ENCODE assay signal across 14 cellular contexts in genomic region chr1:240350910-240351331, GRCh38.
DNase-seq lines count a peak whose midpoint lies in the region; TF ChIP-seq lines count a peak whose summit lies in the region.
"Had no signal": no experiment of that assay in that cellular context is flagged by ENCODE, and none has a peak within 500 bp of the region (broad histone marks: within the 10 kb centered on the region; RNA-seq: fewer than 3 reads in every experiment).

No MANE protein-coding gene starts in this region.

- H3K27ac ChIP-seq in GM23248 = peak overlapping the region; percentile 84
- H3K27ac ChIP-seq in stomach = no peak overlapping the region
- H3K27ac ChIP-seq: parathyroid adenoma, SK-N-MC, suprapubic skin had no signal

- H3K4me1 ChIP-seq in GM23248 (ENCODE audit: insufficient read depth) (peaks cover 50% of the 10 kb centered on the region), stomach (no peaks in the 10 kb centered on the region)
- H3K4me1 ChIP-seq: parathyroid adenoma, suprapubic skin had no signal

- TF ChIP-seq CTCF in fibroblast of villous mesenchyme (IDR thresholded peaks at IDR 0.05; ENCODE audit: insufficient read depth, low read depth, low read length) = no peak
- no peak for TF ChIP-seq CTCF in stomach (IDR thresholded peaks at IDR 0.05)

- H3K9ac ChIP-seq in GM23248 = peak overlapping the region; percentile 35
- H3K9ac ChIP-seq: parathyroid adenoma had no signal

- in situ Hi-C loops in GM23248 (cut with MboI) = no loop called here

- TF ChIP-seq POLR2A in stomach (IDR thresholded peaks at IDR 0.05) = no peak

- peak; percentile 91 for DNase-seq in GM23248
- DNase-seq in amniotic epithelial cell (ENCODE audit: low read depth) = peak; percentile 88
- peak; percentile 45 for DNase-seq in fibroblast of villous mesenchyme (ENCODE audit: low read depth)
- no peak for DNase-seq in DMS79 (lab: John Stamatoyannopoulos, UW)
- no peak for DNase-seq in inferior parietal cortex (ENCODE audit: extremely low spot score)
- DNase-seq in Kasumi-1 (lab: John Stamatoyannopoulos, UW) = no peak
- DNase-seq in stomach = no peak
- DNase-seq: activated CD4-positive, alpha-beta T cell treated with anti-CD3 and anti-CD28 coated beads, Interleukin-2, amount 50 U/mL, for 48 hours; mucosa of descending colon; NCI-H1417 treated with DMSO at 0.1 percent for 48 hours; NCI-H345 had no signal

- H3K4me2 ChIP-seq in GM23248 (ENCODE audit: unreplicated experiment) = peak overlapping the region; percentile 57

- H3K36me3 ChIP-seq in GM23248 (ENCODE audit: low read depth) = peaks cover 31% of the 10 kb centered on the region
- no peaks in the 10 kb centered on the region for H3K36me3 ChIP-seq in stomach
- H3K36me3 ChIP-seq: suprapubic skin had no signal

- peaks cover 64% of the 10 kb centered on the region for H3F3A ChIP-seq in GM23248 (ENCODE audit: insufficient read depth)

- no peaks in the 10 kb centered on the region for H4K20me1 ChIP-seq in GM23248 (ENCODE audit: insufficient read depth)

- WGBS in GM23248 (ENCODE audit: low coverage in 1 of 2, low lambda C conversion rate in 2 of 2, missing lambda C conversion rate in 2 of 2), 2 experiments = 5 to 7% methylated on average over 1 of the region's 1 CpG
- WGBS in stomach, 5 donors = 69 to 90% (median 89%) methylated on average over 1 of the region's 1 CpG

- no peak for TF ChIP-seq EP300 in stomach (IDR thresholded peaks at IDR 0.05)

- peaks cover 48% of the 10 kb centered on the region for H3K79me2 ChIP-seq in GM23248 (ENCODE audit: insufficient read depth)
- H3K79me2 ChIP-seq: parathyroid adenoma had no signal

- no peak overlapping the region for H2AFZ ChIP-seq in GM23248
- H2AFZ ChIP-seq: parathyroid adenoma had no signal

- no peaks in the 10 kb centered on the region for H3K9me3 ChIP-seq in GM23248 (ENCODE audit: low read depth)
- no peaks in the 10 kb centered on the region for H3K9me3 ChIP-seq in stomach
- H3K9me3 ChIP-seq: mucosa of descending colon, suprapubic skin had no signal

- H3K4me3 ChIP-seq in GM23248 (no peak overlapping the region), fibroblast of villous mesenchyme (ENCODE audit: low read depth, low read length) (no peak overlapping the region), stomach (no peak overlapping the region)
- H3K4me3 ChIP-seq: mucosa of descending colon, SK-N-MC, suprapubic skin had no signal

- H3K27me3 ChIP-seq in GM23248 (replicated peaks; ENCODE audit: insufficient read depth) (no peaks in the 10 kb centered on the region), stomach (no peaks in the 10 kb centered on the region)
- H3K27me3 ChIP-seq: suprapubic skin had no signal

- intact Hi-C loops in stomach (cut with DNase I; ENCODE audit: low total_unique reads) = no loop called here

- no peaks in the 10 kb centered on the region for H3K9me2 ChIP-seq in GM23248 (ENCODE audit: insufficient read depth)

Comparison
In these comparisons a context has a peak if more than half of its experiments do, and no peak if none do; other contexts are left out.
1. DNase-seq: peak in GM23248 (single experiment), amniotic epithelial cell (single experiment) and fibroblast of villous mesenchyme (single experiment); none in DMS79 (single experiment), inferior parietal cortex (single experiment), Kasumi-1 (0 of 2) and stomach (single experiment).